Comparison of ENCODE assay signal across 1 cellular context in the genomic region with DNA sequence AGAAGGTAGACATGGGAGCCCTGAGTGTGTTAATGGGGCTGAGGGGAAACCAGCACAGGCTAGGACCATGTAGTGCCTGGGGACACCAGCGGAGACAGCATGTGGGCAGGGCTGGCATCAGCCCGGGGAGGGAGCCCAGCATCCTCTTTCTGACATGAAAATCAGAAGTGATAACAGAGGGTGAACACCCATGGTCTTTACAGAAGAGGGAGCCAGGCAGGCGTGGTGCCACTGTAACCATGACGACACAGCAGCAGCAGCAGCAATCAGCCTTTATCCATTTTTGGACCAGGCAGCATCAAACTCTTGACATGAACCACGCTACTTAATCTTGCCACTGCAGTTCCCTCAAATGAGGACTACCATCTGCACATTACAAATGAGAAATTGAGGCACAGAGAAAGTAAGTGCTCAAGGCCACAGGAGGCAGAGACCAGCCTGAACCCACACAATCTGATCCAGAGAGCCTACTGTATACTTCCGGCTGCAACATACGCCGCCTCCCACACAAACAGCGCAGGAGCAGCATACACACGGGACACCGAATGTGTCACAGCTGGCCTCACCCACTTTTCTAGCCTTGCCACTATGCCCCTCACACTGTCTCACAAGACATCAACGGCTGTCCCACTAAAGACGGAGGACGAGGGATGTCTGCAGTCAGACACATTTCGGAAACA.
TF ChIP-seq lines count a peak whose summit lies in the region.

No MANE protein-coding gene starts in this region.

TF ChIP-seq in H1, 55 proteins besides CTCF, POLR2A, EP300 and RAD21 (continued from another document):
- TF ChIP-seq CBX8 (IDR thresholded peaks at IDR 0.05; ENCODE audit: borderline replicate concordance, low read depth, low read length) (no peak), SP1 (IDR thresholded peaks at IDR 0.05; ENCODE audit: low read depth, low read length) (no peak), CHD2 (IDR thresholded peaks at IDR 0.05; ENCODE audit: low read length) (no peak), SP2 (IDR thresholded peaks at IDR 0.05; ENCODE audit: low read length) (no peak)
